In the genomic region with DNA sequence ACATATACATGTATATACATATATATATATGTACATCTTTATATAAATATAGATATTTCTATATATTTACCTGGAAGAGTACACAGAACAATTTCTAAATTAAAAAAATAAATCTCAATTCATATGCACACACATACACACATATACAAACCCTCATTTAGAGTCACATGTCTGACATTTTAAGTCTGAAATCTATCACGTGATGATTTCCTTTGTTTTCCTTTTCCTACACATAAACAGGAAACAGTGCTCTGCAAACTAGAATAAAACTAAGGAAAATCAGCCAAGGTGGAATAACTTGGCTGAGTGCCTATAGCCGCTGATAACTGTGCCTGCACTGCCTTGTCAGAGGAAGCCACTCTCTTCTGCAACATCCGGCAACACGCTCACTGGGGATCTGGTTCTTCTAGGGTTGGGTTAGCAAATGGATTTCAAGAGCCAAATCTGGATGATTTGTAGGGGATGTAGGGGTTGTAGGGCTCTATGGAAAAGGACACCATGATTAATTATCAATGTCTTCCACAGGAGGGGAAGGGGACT, we compare ENCODE assay signal across 18 cellular contexts.
DNase-seq lines count a peak whose midpoint lies in the region; ATAC-seq, FAIRE-seq and TF ChIP-seq lines count a peak whose summit lies in the region.
"Had no signal": no experiment of that assay in that cellular context is flagged by ENCODE, and none has a peak within 500 bp of the region (broad histone marks: within the 10 kb centered on the region; RNA-seq: fewer than 3 reads in every experiment).

No MANE protein-coding gene starts in this region.

- no peak for TF ChIP-seq RAD21 in HepG2 (CRISPR knock-in tag; IDR thresholded peaks at IDR 0.05)

- no peak for ATAC-seq in HepG2
- no peak for ATAC-seq in GM18520 (IDR thresholded peaks at IDR 0.05; ENCODE audit: unreplicated experiment)
- ATAC-seq: GM12878 had no signal

- no peak overlapping the region for H3K9ac ChIP-seq in HepG2 (ENCODE audit: insufficient read depth, low read depth, low read length)
- H3K9ac ChIP-seq: BLaER1 treated with 17β-estradiol and CSF1 and Interleukin-3, amounts not matched to agents 10 nM and 100 nM had no signal

- H3K79me2 ChIP-seq in HepG2 (ENCODE audit: insufficient read depth, low read length) = no peaks in the 10 kb centered on the region

- CTCF ChIA-PET in HepG2 (lab: Yijun Ruan, JAX; ENCODE audit: low intra/inter-chr PET ratio, low total read pairs) = no interaction called here

- 50% methylated on average over 4 of the region's 4 CpGs for WGBS in HepG2 (ENCODE audit: low lambda C conversion rate)

- no peaks in the 10 kb centered on the region for H3K36me3 ChIP-seq in HepG2 (replicated peaks in 1 of 2; ENCODE audit: control insufficient read depth in 1 of 2, insufficient read depth in 2 of 2, low read length in 2 of 2)
- H3K36me3 ChIP-seq: BLaER1 treated with 17β-estradiol and CSF1 and Interleukin-3, amounts not matched to agents 10 nM and 100 nM had no signal

- no peak overlapping the region for H3K4me3 ChIP-seq in HepG2 (replicated peaks in 1 of 3; ENCODE audit: insufficient read depth in 1 of 3, low read depth in 2 of 3, low read length in 3 of 3)
- H3K4me3 ChIP-seq: BLaER1 treated with 17β-estradiol and CSF1 and Interleukin-3, amounts not matched to agents 10 nM and 100 nM; GM12878 had no signal

- in situ Hi-C loops in HepG2 (cut with HindIII; ENCODE audit: extremely low pct_ligation_motif_present, low pct_unique_long_range_greater_than_20kb) = no loop called here

- no peak overlapping the region for H3K4me2 ChIP-seq in HepG2 (ENCODE audit: low read depth, low read length)
- H3K4me2 ChIP-seq: BLaER1 treated with 17β-estradiol and CSF1 and Interleukin-3, amounts not matched to agents 10 nM and 100 nM had no signal

- TF ChIP-seq CTCF in HepG2 (CRISPR knock-in tag; IDR thresholded peaks at IDR 0.05) = no peak

- H3K9me3 ChIP-seq in HepG2 (ENCODE audit: low read length) = no peaks in the 10 kb centered on the region

- no TSS peak for BruUV-seq in HepG2 (replicated peaks; lab: Mats Ljungman, UMichigan)

- H3K27ac ChIP-seq in HepG2 (ENCODE audit: extremely low read length, insufficient read depth, low read length) = no peak overlapping the region
- H3K27ac ChIP-seq: BLaER1 treated with 17β-estradiol and CSF1 and Interleukin-3, amounts not matched to agents 10 nM and 100 nM had no signal

- no peak for TF ChIP-seq POLR2A in HepG2 (IDR thresholded peaks at IDR 0.05; ENCODE audit: insufficient read depth in 1 of 2, low read depth in 2 of 2, low read length in 2 of 2)
- no peak for TF ChIP-seq POLR2A in GM12891 (IDR thresholded peaks at IDR 0.05; ENCODE audit: low read depth, low read length)

- POLR2A ChIA-PET in HepG2 (lab: Yijun Ruan, JAX) = no interaction called here

- H4K20me1 ChIP-seq in HepG2 (ENCODE audit: insufficient read depth, low read length) = no peaks in the 10 kb centered on the region
- H4K20me1 ChIP-seq: BLaER1 treated with 17β-estradiol and CSF1 and Interleukin-3, amounts not matched to agents 10 nM and 100 nM had no signal

- H3K27me3 ChIP-seq in HepG2 (ENCODE audit: control insufficient read depth in 1 of 2, insufficient read depth in 2 of 2, low read length in 2 of 2) = no peaks in the 10 kb centered on the region
- H3K27me3 ChIP-seq: BLaER1 treated with 17β-estradiol and CSF1 and Interleukin-3, amounts not matched to agents 10 nM and 100 nM had no signal

- DNase-seq in NCI-H2029 (lab: John Stamatoyannopoulos, UW) (peak; percentile 14), NCI-H2029 treated with DMSO at 0.1 percent for 48 hours (lab: John Stamatoyannopoulos, UW) (no peak), HT1080 (ENCODE audit: low read depth) (peak; percentile 33), HepG2 (ENCODE audit: low spot score) (no peak), HuH-7 (ENCODE audit: low spot score) (no peak), GM12891 (ENCODE audit: insufficient read length, low spot score) (no peak)
- DNase-seq: 8988T; ACHN; Calu3; CD4-positive, CD25-positive, alpha-beta regulatory T cell; DMS 273 treated with DMSO at 0.1 percent for 48 hours; HCEC 1CT; HFFc6; KBM-7 had no signal

- intact Hi-C loops in HepG2 (cut with micrococcal nuclease; ENCODE audit: unreplicated experiment) = no loop called here

- no peak for FAIRE-seq in HepG2 (lab: Jason Lieb, UNC)
- no peak for FAIRE-seq in GM12891 (lab: Jason Lieb, UNC)
- FAIRE-seq: GM12878, HTR-8/SVneo had no signal

- TF ChIP-seq EP300 in HepG2 (IDR thresholded peaks at IDR 0.05; ENCODE audit: low read depth in 2 of 2, low read length in 2 of 2) (no peak), HepG2 (CRISPR knock-in tag; IDR thresholded peaks at IDR 0.05; ENCODE audit: borderline replicate concordance) (no peak)

- H2AFZ ChIP-seq in HepG2 (ENCODE audit: low read length) = no peak overlapping the region

- no peaks in the 10 kb centered on the region for H3K4me1 ChIP-seq in HepG2 (ENCODE audit: insufficient read depth, low read length)
- H3K4me1 ChIP-seq: BLaER1 treated with 17β-estradiol and CSF1 and Interleukin-3, amounts not matched to agents 10 nM and 100 nM had no signal

TF ChIP-seq in HepG2, 621 proteins besides CTCF, POLR2A, EP300 and RAD21:
- TF ChIP-seq MXI1 (IDR thresholded peaks at IDR 0.05; ENCODE audit: borderline replicate concordance, low read depth, low read length) = no peak
- peak; percentile 48; the same call in 1 of the 2 replicates for TF ChIP-seq RAD51 (IDR thresholded peaks at IDR 0.05; ENCODE audit: borderline replicate concordance)
- no peak for TF ChIP-seq PCBP2 (optimal IDR thresholded peaks at IDR 0.05; ENCODE audit: low read depth, low read length, poor library complexity, severe bottlenecking)
- TF ChIP-seq MLLT10 (CRISPR knock-in tag; IDR thresholded peaks at IDR 0.05) = no peak
- no peak for TF ChIP-seq ZNF512 (CRISPR knock-in tag; IDR thresholded peaks at IDR 0.05)
- TF ChIP-seq ZNF367 (CRISPR knock-in tag; IDR thresholded peaks at IDR 0.05; ENCODE audit: borderline replicate concordance) = no peak
- no peak for TF ChIP-seq ARHGAP35 (CRISPR knock-in tag; IDR thresholded peaks at IDR 0.05; ENCODE audit: borderline replicate concordance)
- TF ChIP-seq, protein P1, sequence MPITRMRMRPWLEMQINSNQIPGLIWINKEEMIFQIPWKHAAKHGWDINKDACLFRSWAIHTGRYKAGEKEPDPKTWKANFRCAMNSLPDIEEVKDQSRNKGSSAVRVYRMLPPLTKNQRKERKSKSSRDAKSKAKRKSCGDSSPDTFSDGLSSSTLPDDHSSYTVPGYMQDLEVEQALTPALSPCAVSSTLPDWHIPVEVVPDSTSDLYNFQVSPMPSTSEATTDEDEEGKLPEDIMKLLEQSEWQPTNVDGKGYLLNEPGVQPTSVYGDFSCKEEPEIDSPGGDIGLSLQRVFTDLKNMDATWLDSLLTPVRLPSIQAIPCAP (CRISPR knock-in tag; IDR thresholded peaks at IDR 0.05; ENCODE audit: low read depth) = no peak

TF ChIP-seq in GM12891, 5 proteins besides CTCF, POLR2A, EP300 and RAD21:
- TF ChIP-seq POLR2AphosphoS5 (IDR thresholded peaks at IDR 0.05; ENCODE audit: low read depth, low read length) = no peak
- no peak for TF ChIP-seq SPI1 (IDR thresholded peaks at IDR 0.05; ENCODE audit: low read depth, low read length)
- TF ChIP-seq POU2F2 (IDR thresholded peaks at IDR 0.05; ENCODE audit: low read depth, low read length) = no peak
- TF ChIP-seq TAF1 (IDR thresholded peaks at IDR 0.05; ENCODE audit: low read depth, low read length) = no peak
- no peak for TF ChIP-seq PAX5 (IDR thresholded peaks at IDR 0.05; ENCODE audit: insufficient read depth, low read length, severe bottlenecking)

Comparison
In these comparisons a context has a peak if more than half of its experiments do, and no peak if none do; other contexts are left out.
1. DNase-seq: peak in NCI-H2029 (single experiment) and HT1080 (single experiment); none in NCI-H2029 treated with DMSO at 0.1 percent for 48 hours (single experiment), HepG2 (single experiment), HuH-7 (single experiment) and GM12891 (single experiment).